1 cellular context compared by ENCODE assay signal in genomic region chr22:19715286-19715939, GRCh38.
TF ChIP-seq lines count a peak whose summit lies in the region.

No MANE protein-coding gene starts in this region.

TF ChIP-seq in endothelial cell of umbilical vein, 7 proteins besides CTCF, POLR2A, EP300 and RAD21 (continued from another document):
- TF ChIP-seq MAX (IDR thresholded peaks at IDR 0.05; ENCODE audit: insufficient read depth, insufficient read length) (no peak), FOS (IDR thresholded peaks at IDR 0.05; ENCODE audit: borderline replicate concordance, insufficient read depth, low read length) (no peak), POLR2AphosphoS5 (IDR thresholded peaks at IDR 0.05; ENCODE audit: insufficient read depth, low read depth, low read length) (no peak), JUN (IDR thresholded peaks at IDR 0.05; ENCODE audit: borderline replicate concordance, insufficient read depth, insufficient read length, low read depth) (no peak)
TF ChIP-seq in endothelial cell of umbilical vein: peak in this region for 0.
